In genomic region chrX:20306668-20307067, GRCh38 we compare ENCODE assay signal across 1 cellular context.
TF ChIP-seq lines count a peak whose summit lies in the region.

No MANE protein-coding gene starts in this region.

TF ChIP-seq in HepG2, 621 proteins besides CTCF, POLR2A, EP300 and RAD21 (continued from another document and continues in another):
- TF ChIP-seq TFE3 (CRISPR knock-in tag; IDR thresholded peaks at IDR 0.05) = peak; percentile 93
- no peak for TF ChIP-seq ZNF326 (CRISPR knock-in tag; IDR thresholded peaks at IDR 0.05; ENCODE audit: borderline replicate concordance)
- peak; percentile 18; the same call in 1 of the 2 replicates for TF ChIP-seq GABPB1 (CRISPR knock-in tag; IDR thresholded peaks at IDR 0.05)
- TF ChIP-seq TEAD3 (CRISPR knock-in tag; optimal IDR thresholded peaks at IDR 0.05; ENCODE audit: borderline replicate concordance) = peak; percentile 67
- TF ChIP-seq ZNF143 (CRISPR knock-in tag; IDR thresholded peaks at IDR 0.05) = peak; percentile 66
- TF ChIP-seq PAXIP1 (CRISPR knock-in tag; conservative IDR thresholded peaks at IDR 0.05) = peak; percentile 66
- TF ChIP-seq REPIN1 (CRISPR knock-in tag; IDR thresholded peaks at IDR 0.05; ENCODE audit: borderline replicate concordance, low read depth) = no peak
- peak; percentile 73; the same call in 1 of the 2 replicates for TF ChIP-seq KDM1A (CRISPR knock-in tag; IDR thresholded peaks at IDR 0.05)
- peak; percentile 39; the same call in 1 of the 2 replicates for TF ChIP-seq ZNF788 (CRISPR knock-in tag; IDR thresholded peaks at IDR 0.05; ENCODE audit: borderline replicate concordance)
- 0 out of 2 replicates have a peak, but pooled peaks have one; percentile 21 for TF ChIP-seq TGIF2 (CRISPR knock-in tag; IDR thresholded peaks at IDR 0.05)
- no peak for TF ChIP-seq SOX13 (IDR thresholded peaks at IDR 0.05)
- peak in 1 of 2 experiments; percentile 48; a peak in 1 of 4 replicates for TF ChIP-seq SOX13 (CRISPR knock-in tag; conservative IDR thresholded peaks at IDR 0.05 in 1 of 2, IDR thresholded peaks at IDR 0.05 in 1 of 2)
- peak; percentile 76 for TF ChIP-seq RCOR2 (CRISPR knock-in tag; IDR thresholded peaks at IDR 0.05)
- no peak for TF ChIP-seq DR1 (CRISPR knock-in tag; IDR thresholded peaks at IDR 0.05)
- no peak for TF ChIP-seq JDP2 (CRISPR knock-in tag; IDR thresholded peaks at IDR 0.05; ENCODE audit: borderline replicate concordance)
- no peak for TF ChIP-seq ZZZ3 (CRISPR knock-in tag; IDR thresholded peaks at IDR 0.05; ENCODE audit: borderline replicate concordance)
- no peak for TF ChIP-seq SNAPC5 (CRISPR knock-in tag; IDR thresholded peaks at IDR 0.05; ENCODE audit: borderline replicate concordance)
- peak; percentile 63; the same call in 1 of the 2 replicates for TF ChIP-seq RXRA (CRISPR knock-in tag; IDR thresholded peaks at IDR 0.05)
- no peak for TF ChIP-seq ZXDC (CRISPR knock-in tag; IDR thresholded peaks at IDR 0.05)
- TF ChIP-seq AKAP8 (CRISPR knock-in tag; IDR thresholded peaks at IDR 0.05) = no peak
- TF ChIP-seq TBX2 (CRISPR knock-in tag; IDR thresholded peaks at IDR 0.05; ENCODE audit: borderline replicate concordance) = peak; percentile 43; the same call in 1 of the 2 replicates
- TF ChIP-seq THAP8 (CRISPR knock-in tag; IDR thresholded peaks at IDR 0.05; ENCODE audit: borderline replicate concordance) = no peak
- no peak for TF ChIP-seq NR0B2 (CRISPR knock-in tag; IDR thresholded peaks at IDR 0.05)
- no peak for TF ChIP-seq MZF1 (CRISPR knock-in tag; IDR thresholded peaks at IDR 0.05; ENCODE audit: borderline replicate concordance)
- TF ChIP-seq ZNF350 (CRISPR knock-in tag; IDR thresholded peaks at IDR 0.05; ENCODE audit: borderline replicate concordance, low read depth) = 0 out of 2 replicates have a peak, but pooled peaks have one; percentile 44
- TF ChIP-seq ZNF639 (CRISPR knock-in tag; conservative IDR thresholded peaks at IDR 0.05) = no peak
- no peak; the same call in 1 of the 2 replicates for TF ChIP-seq HHEX (CRISPR knock-in tag; IDR thresholded peaks at IDR 0.05)
- TF ChIP-seq PRDM4 (CRISPR knock-in tag; IDR thresholded peaks at IDR 0.05; ENCODE audit: borderline replicate concordance) = no peak
- TF ChIP-seq FOXA1 (IDR thresholded peaks at IDR 0.05) = no peak
- TF ChIP-seq FOXA1 (CRISPR knock-in tag; IDR thresholded peaks at IDR 0.05) = peak; percentile 91
- peak; percentile 72; the same call in 1 of the 2 replicates for TF ChIP-seq ERF (CRISPR knock-in tag; IDR thresholded peaks at IDR 0.05)
- peak; percentile 92 for TF ChIP-seq ZMYM4 (CRISPR knock-in tag; IDR thresholded peaks at IDR 0.05)
- TF ChIP-seq ZNF580 (CRISPR knock-in tag; IDR thresholded peaks at IDR 0.05; ENCODE audit: borderline replicate concordance, low read depth) = 0 out of 2 replicates have a peak, but pooled peaks have one; percentile 32
- TF ChIP-seq MYPOP (CRISPR knock-in tag; IDR thresholded peaks at IDR 0.05) = no peak
- no peak for TF ChIP-seq ZNF276 (CRISPR knock-in tag; IDR thresholded peaks at IDR 0.05; ENCODE audit: low read depth)
- TF ChIP-seq MXI1 (IDR thresholded peaks at IDR 0.05; ENCODE audit: borderline replicate concordance, low read depth, low read length) = no peak
- peak; percentile 26; the same call in 1 of the 2 replicates for TF ChIP-seq TFDP1 (CRISPR knock-in tag; IDR thresholded peaks at IDR 0.05; ENCODE audit: borderline replicate concordance)
- TF ChIP-seq CSRNP1 (CRISPR knock-in tag; IDR thresholded peaks at IDR 0.05) = no peak
- TF ChIP-seq TRIM24 (CRISPR knock-in tag; IDR thresholded peaks at IDR 0.05) = 0 out of 2 replicates have a peak, but pooled peaks have one; percentile 39
- TF ChIP-seq NRL (CRISPR knock-in tag; IDR thresholded peaks at IDR 0.05; ENCODE audit: borderline replicate concordance) = no peak
- no peak for TF ChIP-seq MAF1 (CRISPR knock-in tag; IDR thresholded peaks at IDR 0.05; ENCODE audit: borderline replicate concordance)
